1 cellular context compared by ENCODE assay signal in the genomic region with DNA sequence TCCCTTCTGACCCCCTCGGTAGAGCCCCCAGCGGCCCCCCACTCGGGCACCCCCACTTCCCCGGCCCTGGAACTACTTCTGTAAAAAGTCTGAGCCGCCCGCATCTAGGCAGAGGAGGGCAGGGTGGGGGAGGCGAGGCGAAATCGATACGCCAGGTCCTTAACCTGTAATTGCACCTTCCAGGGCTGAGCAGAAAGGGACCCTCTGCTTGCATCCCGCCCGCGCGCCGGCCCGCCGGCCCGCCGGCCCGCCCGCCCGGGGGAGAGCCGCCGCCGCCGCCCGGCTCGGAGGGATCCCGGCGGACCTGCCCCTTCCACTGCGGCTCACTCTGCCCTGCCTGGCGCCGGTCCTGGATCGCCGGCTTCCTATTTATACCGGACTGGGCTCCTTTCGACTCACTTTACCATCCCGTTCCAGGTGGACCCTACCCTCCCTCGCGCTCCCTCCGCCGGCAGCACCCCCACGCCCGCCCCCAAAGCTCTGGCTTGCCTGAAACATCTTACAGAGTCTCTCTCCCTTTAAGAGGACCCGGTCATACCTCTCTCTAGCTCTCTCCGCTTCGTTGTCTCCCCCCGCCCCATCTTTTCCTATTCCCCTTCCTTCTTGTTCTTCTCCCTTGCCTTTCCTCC.
TF ChIP-seq lines count a peak whose summit lies in the region.

No MANE protein-coding gene starts in this region.

TF ChIP-seq in H1, 55 proteins besides CTCF, POLR2A, EP300 and RAD21:
- TF ChIP-seq TBP (IDR thresholded peaks at IDR 0.05; ENCODE audit: low read depth, low read length) (peak; percentile 44; the same call in 1 of the 2 replicates), EZH2 (IDR thresholded peaks at IDR 0.05; ENCODE audit: low read depth, low read length, severe bottlenecking) (no peak), POLR2AphosphoS5 (IDR thresholded peaks at IDR 0.05; ENCODE audit: low read depth, low read length) (peak; percentile 46; the same call in 1 of the 2 replicates), CHD1 (IDR thresholded peaks at IDR 0.05; ENCODE audit: low read depth, low read length) (no peak), PHF8 (conservative IDR thresholded peaks at IDR 0.05; ENCODE audit: low read depth, low read length) (0 out of 2 replicates have a peak, but pooled peaks have one; percentile 7), SUZ12 (IDR thresholded peaks at IDR 0.05; ENCODE audit: low read length) (no peak)
- TF ChIP-seq, protein P1, sequence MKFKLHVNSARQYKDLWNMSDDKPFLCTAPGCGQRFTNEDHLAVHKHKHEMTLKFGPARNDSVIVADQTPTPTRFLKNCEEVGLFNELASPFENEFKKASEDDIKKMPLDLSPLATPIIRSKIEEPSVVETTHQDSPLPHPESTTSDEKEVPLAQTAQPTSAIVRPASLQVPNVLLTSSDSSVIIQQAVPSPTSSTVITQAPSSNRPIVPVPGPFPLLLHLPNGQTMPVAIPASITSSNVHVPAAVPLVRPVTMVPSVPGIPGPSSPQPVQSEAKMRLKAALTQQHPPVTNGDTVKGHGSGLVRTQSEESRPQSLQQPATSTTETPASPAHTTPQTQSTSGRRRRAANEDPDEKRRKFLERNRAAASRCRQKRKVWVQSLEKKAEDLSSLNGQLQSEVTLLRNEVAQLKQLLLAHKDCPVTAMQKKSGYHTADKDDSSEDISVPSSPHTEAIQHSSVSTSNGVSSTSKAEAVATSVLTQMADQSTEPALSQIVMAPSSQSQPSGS (IDR thresholded peaks at IDR 0.05; ENCODE audit: low read length): no peak
